ENCODE assay signal across 8 cellular contexts in the genomic region with DNA sequence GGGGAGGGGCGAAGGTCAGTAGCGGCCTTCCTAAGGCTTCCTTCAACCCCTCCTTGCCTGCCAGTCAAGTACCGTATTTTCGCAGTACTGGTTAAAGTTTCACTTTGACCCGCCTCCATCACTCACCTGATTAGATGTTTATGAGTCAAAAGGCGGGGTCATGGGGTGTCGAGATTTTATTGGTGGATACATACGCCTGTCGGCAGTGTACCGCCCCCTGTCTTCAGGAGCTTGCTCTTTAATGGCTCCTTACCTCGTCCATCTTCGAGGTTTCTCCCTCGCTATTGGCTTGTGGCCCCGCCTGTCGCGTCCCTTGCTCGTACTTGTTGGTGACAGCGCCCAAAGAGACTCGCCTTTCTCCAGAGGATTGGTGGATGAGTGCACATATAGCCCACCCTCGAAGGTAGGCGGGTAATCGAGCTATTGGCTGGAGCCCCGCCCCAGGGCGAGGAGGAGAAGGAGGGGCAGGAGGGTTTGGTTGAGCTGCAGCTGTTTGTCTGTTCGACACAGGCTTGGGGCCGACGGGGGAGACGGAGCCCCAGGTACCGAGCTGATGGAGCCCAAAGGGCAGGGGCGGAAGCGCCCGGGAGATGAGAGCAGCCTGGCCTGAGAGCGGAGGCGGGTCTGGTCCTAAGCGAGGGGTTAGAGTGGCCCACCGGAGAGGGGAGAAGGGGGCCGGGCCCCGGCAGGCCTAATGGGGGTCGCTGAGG. TPM values are rescaled to one million over a fixed set of nuclear protein-coding genes. Genes with fewer than 3 reads are reported as not detected.
DNase-seq lines count a peak whose midpoint lies in the region; ATAC-seq and TF ChIP-seq lines count a peak whose summit lies in the region.

A gene with protein sequence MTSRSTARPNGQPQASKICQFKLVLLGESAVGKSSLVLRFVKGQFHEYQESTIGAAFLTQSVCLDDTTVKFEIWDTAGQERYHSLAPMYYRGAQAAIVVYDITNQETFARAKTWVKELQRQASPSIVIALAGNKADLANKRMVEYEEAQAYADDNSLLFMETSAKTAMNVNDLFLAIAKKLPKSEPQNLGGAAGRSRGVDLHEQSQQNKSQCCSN (plus strand): TSS at position 481 of the 710 bp plus-strand sequence. CDS start 12,883 bp downstream, outside the sequence.

- H3K36me3 ChIP-seq in lower lobe of right lung: peaks cover 6% of the 10 kb centered on the region

- H3K27ac ChIP-seq in lower lobe of right lung: peak within 1 kb of the TSS; percentile 97

- DNase-seq in COLO668 (lab: John Stamatoyannopoulos, UW; ENCODE audit: unreplicated experiment) (peak; percentile 94), GM20000 (ENCODE audit: low spot score) (peak; percentile 94), HS-5 (ENCODE audit: low read depth) (peak; percentile 100), NK-92 (lab: John Stamatoyannopoulos, UW; ENCODE audit: unreplicated experiment) (peak; percentile 93), lower lobe of right lung (peak; percentile 99)
- DNase-seq in activated CD8-positive, alpha-beta memory T cell treated with anti-CD3 and anti-CD28 coated beads for 1 hour (ENCODE audit: extremely low read depth in 1 of 2, low read depth in 1 of 2): peak; percentile 92 to 97
- peak; percentile 97 for DNase-seq in effector CD8-positive, alpha-beta T cell (lab: John Stamatoyannopoulos, UW)
- peak; percentile 91 to 97 (median 96) for DNase-seq in stimulated activated CD4-positive, alpha-beta T cell treated with anti-CD3 and anti-CD28 coated beads, TNF-alpha, amount 100 ng/mL, for 24 hours (ENCODE audit: low read depth in 3 of 3)

- intact Hi-C loops in lower lobe of right lung (cut with DNase I): no loop called here

- H3K4me3 ChIP-seq in lower lobe of right lung: peak within 1 kb of the TSS; percentile 92

- H3K9me3 ChIP-seq in lower lobe of right lung: no peaks in the 10 kb centered on the region

- TF ChIP-seq CTCF in GM20000 (IDR thresholded peaks at IDR 0.05; ENCODE audit: extremely low read depth, missing control alignments) (no peak), lower lobe of right lung (IDR thresholded peaks at IDR 0.05) (no peak)

- peak; percentile 95 to 96 for ATAC-seq in lower lobe of right lung

- H3K27me3 ChIP-seq in lower lobe of right lung (ENCODE audit: low read depth): no peaks in the 10 kb centered on the region

- peaks cover 56% of the 10 kb centered on the region for H3K4me1 ChIP-seq in lower lobe of right lung

RNA-seq across cellular contexts. Expression of the gene that starts here (rescaled TPM):
- 138 TPM for total RNA-seq in lower lobe of right lung

Comparison
In these comparisons a context has a peak if more than half of its experiments do, and no peak if none do; other contexts are left out.
1. Peak in every context shown above with its lines: DNase-seq, ATAC-seq, H3K4me3 ChIP-seq and H3K27ac ChIP-seq.